In the genomic region with DNA sequence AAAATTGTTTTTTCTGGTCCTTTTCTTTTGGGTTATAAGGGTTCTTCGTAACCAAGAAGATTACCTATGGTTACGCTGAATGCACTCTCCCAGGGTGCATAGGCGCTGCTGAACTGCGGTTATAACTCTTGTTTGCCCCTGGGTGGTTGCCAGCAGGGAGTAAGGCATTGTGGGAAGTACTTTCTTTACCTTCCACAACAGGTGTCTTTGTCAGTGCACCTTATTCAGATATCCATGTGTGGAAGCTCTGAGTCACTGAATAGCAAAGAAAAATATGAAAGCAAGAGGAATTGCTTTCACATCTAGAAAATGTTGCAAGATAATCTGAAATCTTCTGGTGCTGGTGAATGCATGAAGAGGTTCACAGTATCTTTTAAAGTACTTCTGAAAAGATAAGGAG, we compare ENCODE assay signal across 9 cellular contexts.
A peak's percentile ranks its signal among the peaks of the same experiment; 100 is the strongest.
DNase-seq lines count a peak whose midpoint lies in the region; ATAC-seq and TF ChIP-seq lines count a peak whose summit lies in the region.
"Had no signal": no experiment of that assay in that cellular context is flagged by ENCODE, and none has a peak within 500 bp of the region (broad histone marks: within the 10 kb centered on the region; RNA-seq: fewer than 3 reads in every experiment).

No MANE protein-coding gene starts in this region.

- ATAC-seq in activated B cell treated with CpG ODN at 0.5 μM for 24 hours (ENCODE audit: low read depth) (no peak), HG03520 (IDR thresholded peaks at IDR 0.05; ENCODE audit: unreplicated experiment) (no peak), GM21529 (IDR thresholded peaks at IDR 0.05; ENCODE audit: unreplicated experiment) (no peak), aorta (ENCODE audit: low FRiP score) (no peak), heart right ventricle (no peak)

- H3K9me3 ChIP-seq in aorta (ENCODE audit: control insufficient read depth, low read length) (no peaks in the 10 kb centered on the region), heart right ventricle (no peaks in the 10 kb centered on the region)
- H3K9me3 ChIP-seq: SJSA1 had no signal

- no peaks in the 10 kb centered on the region for H3K27me3 Mint-ChIP-seq in activated B cell treated with CpG ODN at 0.5 μM for 24 hours

- no peak overlapping the region for H3K27ac ChIP-seq in aorta (ENCODE audit: low read depth in 1 of 2, low read length in 2 of 2)
- no peak overlapping the region for H3K27ac ChIP-seq in heart right ventricle
- H3K27ac ChIP-seq: SJSA1 had no signal

- CTCF ChIA-PET in activated B cell treated with CpG ODN at 0.5 μM for 24 hours (lab: Charles Lee), result interaction anchor here (1.1 kb wide), 1 partner anchor 76 kb away, joined by 4 read pairs; no protein-coding TSS in a partner anchor

- peak overlapping the region; percentile 83 for H3K4me3 Mint-ChIP-seq in activated B cell treated with CpG ODN at 0.5 μM for 24 hours

- DNase-seq in COLO668 (lab: John Stamatoyannopoulos, UW; ENCODE audit: unreplicated experiment) (peak; percentile 92), NCI-H1092 (lab: John Stamatoyannopoulos, UW) (peak; percentile 69), activated B cell treated with CpG ODN at 0.5 μM for 24 hours (no peak), islet precursor cell (peak; percentile 69), aorta (no peak), heart right ventricle (no peak)

- H3K27me3 ChIP-seq in aorta (ENCODE audit: control insufficient read depth in 1 of 2, insufficient read depth in 2 of 2, low read length in 1 of 2), result no peaks in the 10 kb centered on the region
- no peaks in the 10 kb centered on the region for H3K27me3 ChIP-seq in heart right ventricle
- H3K27me3 ChIP-seq: SJSA1 had no signal

- TF ChIP-seq CTCF in activated B cell treated with CpG ODN at 0.5 μM for 24 hours (IDR thresholded peaks at IDR 0.05), result no peak
- no peak for TF ChIP-seq CTCF in heart right ventricle (IDR thresholded peaks at IDR 0.05)

- no peaks in the 10 kb centered on the region for H3K9me3 Mint-ChIP-seq in activated B cell treated with CpG ODN at 0.5 μM for 24 hours

- H3K27ac Mint-ChIP-seq in activated B cell treated with CpG ODN at 0.5 μM for 24 hours, result peak overlapping the region; percentile 72

- 64 to 74% methylated on average over 4 of the region's 4 CpGs for WGBS in aorta, 2 donors
- 79 to 86% methylated on average over 4 of the region's 4 CpGs for WGBS in heart right ventricle, 2 donors

- POLR2A ChIA-PET in activated B cell treated with CpG ODN at 0.5 μM for 24 hours (lab: Charles Lee), result interaction anchor here (2.5 kb wide), 1 partner anchor 76 kb away, joined by 16 read pairs; no protein-coding TSS in a partner anchor

- H3K4me1 ChIP-seq in aorta (ENCODE audit: control insufficient read depth in 1 of 2, insufficient read depth in 2 of 2, low read length in 2 of 2) (no peaks in the 10 kb centered on the region), heart right ventricle (peaks cover 0 to 8% (median 0%) of the 10 kb centered on the region in 9 donors)
- H3K4me1 ChIP-seq: SJSA1 had no signal

- intact Hi-C loops in activated B cell treated with CpG ODN at 0.5 μM for 24 hours (cut with micrococcal nuclease), result loop anchor here (5.0 kb wide), 1 partner anchor 77 kb away; no protein-coding TSS in a partner anchor
- intact Hi-C loops in aorta (cut with DNase I), result no loop called here
- intact Hi-C loops in heart right ventricle (cut with DNase I), result no loop called here

- H3K36me3 ChIP-seq in aorta (ENCODE audit: control insufficient read depth in 1 of 2, insufficient read depth in 2 of 2, low read length in 1 of 2) (no peaks in the 10 kb centered on the region), heart right ventricle (no peaks in the 10 kb centered on the region)
- H3K36me3 ChIP-seq: SJSA1 had no signal

- peaks cover 52% of the 10 kb centered on the region for H3K4me1 Mint-ChIP-seq in activated B cell treated with CpG ODN at 0.5 μM for 24 hours

- H3K4me3 ChIP-seq in aorta (ENCODE audit: low read length in 2 of 2) (no peak overlapping the region), heart right ventricle (no peak overlapping the region)
- H3K4me3 ChIP-seq: SJSA1 had no signal

- H3K36me3 Mint-ChIP-seq in activated B cell treated with CpG ODN at 0.5 μM for 24 hours (ENCODE audit: low read depth), result peaks cover 7% of the 10 kb centered on the region

Comparison
In these comparisons a context has a peak if more than half of its experiments do, and no peak if none do; other contexts are left out.
1. DNase-seq: peak in COLO668 (single experiment), NCI-H1092 (single experiment) and islet precursor cell (single experiment); none in activated B cell treated with CpG ODN at 0.5 μM for 24 hours (single experiment), aorta (0 of 2) and heart right ventricle (0 of 2).